Comparison of ENCODE assay signal across 8 cellular contexts in genomic region chr4:39365360-39365759, GRCh38. TPM values are rescaled to one million over a fixed set of nuclear protein-coding genes. Genes with fewer than 3 reads are reported as not detected.
A peak's percentile ranks its signal among the peaks of the same experiment; 100 is the strongest.
DNase-seq lines count a peak whose midpoint lies in the region; ATAC-seq and TF ChIP-seq lines count a peak whose summit lies in the region.

No MANE protein-coding gene starts in this region.

- peak overlapping the region; percentile 76 for H3K9ac ChIP-seq in neural cell (ENCODE audit: low read length)

- no peaks in the 10 kb centered on the region for H3K27me3 Mint-ChIP-seq in CD4-positive, alpha-beta T cell
- no peaks in the 10 kb centered on the region for H3K27me3 Mint-ChIP-seq in dendritic cell treated with granulocyte-macrophage colony-stimulating factor and Interleukin-4, amounts not matched to agents 40 ng/mL and 50 ng/mL, for 4 days

- no peaks in the 10 kb centered on the region for H3F3A ChIP-seq in neural cell (ENCODE audit: insufficient read depth, low read length, poor library complexity, severe bottlenecking)

- H4K20me1 ChIP-seq in neural cell (ENCODE audit: insufficient read depth): no peaks in the 10 kb centered on the region

- H3K9me3 ChIP-seq in CD4-positive, alpha-beta T cell (ENCODE audit: control insufficient read depth, low read length): no peaks in the 10 kb centered on the region
- H3K9me3 ChIP-seq in KOPT-K1 (ENCODE audit: insufficient read depth, low read length, poor library complexity, severe bottlenecking) (peaks cover 3% of the 10 kb centered on the region), neural cell (ENCODE audit: low read length) (no peaks in the 10 kb centered on the region)

- H3K4me1 Mint-ChIP-seq in CD4-positive, alpha-beta T cell (ENCODE audit: low read depth): peaks cover 37% of the 10 kb centered on the region
- peaks cover 21% of the 10 kb centered on the region for H3K4me1 Mint-ChIP-seq in dendritic cell treated with granulocyte-macrophage colony-stimulating factor and Interleukin-4, amounts not matched to agents 40 ng/mL and 50 ng/mL, for 4 days (ENCODE audit: low read depth)

- intact Hi-C loops in CD4-positive, alpha-beta T cell (cut with DNase I, micrococcal nuclease): loop anchor here (5.0 to 10.0 kb wide), 4 partner anchors 92 to 332 kb away; partner anchors contain the start of genes LIAS (in 2 of the 2), RPL9 (in 2 of the 2), UBE2K (in 1 of the 2) and UGDH (in 1 of the 2)
- intact Hi-C loops in dendritic cell treated with granulocyte-macrophage colony-stimulating factor and Interleukin-4, amounts not matched to agents 40 ng/mL and 50 ng/mL, for 4 days (cut with micrococcal nuclease): no loop called here

- H3K9me2 ChIP-seq in neural cell (ENCODE audit: insufficient read depth, low read length): no peaks in the 10 kb centered on the region

- no peak for TF ChIP-seq RAD21 in neural cell (conservative IDR thresholded peaks at IDR 0.05)

- H3K4me3 ChIP-seq in neural cell (ENCODE audit: low read length): peak overlapping the region; percentile 96

- H3K4me2 ChIP-seq in neural cell (ENCODE audit: low read length): peak overlapping the region; percentile 70

- CTCF ChIA-PET in CD4-positive, alpha-beta T cell (lab: Charles Lee): interaction anchor here (0.6 to 2.1 kb wide), 5 partner anchors 12 to 607 kb away, joined by 3 to 9 read pairs (median 3); no protein-coding TSS in a partner anchor

- H3K27ac Mint-ChIP-seq in CD4-positive, alpha-beta T cell: peak overlapping the region; percentile 91
- peak overlapping the region; percentile 96 for H3K27ac Mint-ChIP-seq in dendritic cell treated with granulocyte-macrophage colony-stimulating factor and Interleukin-4, amounts not matched to agents 40 ng/mL and 50 ng/mL, for 4 days

- H3K4me3 Mint-ChIP-seq in CD4-positive, alpha-beta T cell: peak overlapping the region; percentile 93
- H3K4me3 Mint-ChIP-seq in dendritic cell treated with granulocyte-macrophage colony-stimulating factor and Interleukin-4, amounts not matched to agents 40 ng/mL and 50 ng/mL, for 4 days: peak overlapping the region; percentile 95

- no peak for ATAC-seq in CD4-positive, alpha-beta T cell (ENCODE audit: poor library complexity)

- POLR2A ChIA-PET in CD4-positive, alpha-beta T cell (lab: Charles Lee): interaction anchor here (0.9 to 3.7 kb wide), 7 partner anchors 8 to 1539 kb away, joined by 3 to 54 read pairs (median 5); partner anchors contain the start of genes LIAS, PGM2 and RPL9

- H3K36me3 ChIP-seq in KOPT-K1 (ENCODE audit: insufficient read depth, low read length) (peaks cover 12% of the 10 kb centered on the region), neural cell (ENCODE audit: insufficient read depth, low read length) (no peaks in the 10 kb centered on the region)

- no peaks in the 10 kb centered on the region for H3K27me3 ChIP-seq in CD4-positive, alpha-beta T cell (ENCODE audit: control insufficient read depth, insufficient read depth, low read length)
- H3K27me3 ChIP-seq in neural cell (ENCODE audit: insufficient read depth, low read depth, low read length): no peaks in the 10 kb centered on the region

- H3K79me2 ChIP-seq in neural cell (replicated peaks; ENCODE audit: insufficient read depth, low read length): peaks cover 50% of the 10 kb centered on the region

- peaks cover 26% of the 10 kb centered on the region for H3K36me3 Mint-ChIP-seq in CD4-positive, alpha-beta T cell (ENCODE audit: low read depth)
- H3K36me3 Mint-ChIP-seq in dendritic cell treated with granulocyte-macrophage colony-stimulating factor and Interleukin-4, amounts not matched to agents 40 ng/mL and 50 ng/mL, for 4 days (ENCODE audit: low read depth): peaks cover 15% of the 10 kb centered on the region

- TF ChIP-seq CTCF in CD4-positive, alpha-beta T cell (IDR thresholded peaks at IDR 0.05): no peak
- no peak for TF ChIP-seq CTCF in neural cell (IDR thresholded peaks at IDR 0.05; ENCODE audit: poor library complexity, severe bottlenecking)

- DNase-seq in CD4-positive, alpha-beta T cell: no peak
- DNase-seq in retina (no peak), NCI-H1105 treated with DMSO at 0.1 percent for 48 hours (lab: John Stamatoyannopoulos, UW) (no peak), NCI-H510A (lab: John Stamatoyannopoulos, UW) (no peak)
- DNase-seq in stimulated activated CD8-positive, alpha-beta memory T cell treated with anti-CD3 and anti-CD28 coated beads, Interleukin-4, amount 100 ng/mL, for 48 hours: no peak

- no peaks in the 10 kb centered on the region for H3K9me3 Mint-ChIP-seq in CD4-positive, alpha-beta T cell
- H3K9me3 Mint-ChIP-seq in dendritic cell treated with granulocyte-macrophage colony-stimulating factor and Interleukin-4, amounts not matched to agents 40 ng/mL and 50 ng/mL, for 4 days: peaks cover 2% of the 10 kb centered on the region

- no peak for TF ChIP-seq EP300 in neural cell (conservative IDR thresholded peaks at IDR 0.05; ENCODE audit: poor library complexity, severe bottlenecking)

- H3K27ac ChIP-seq in CD4-positive, alpha-beta T cell (ENCODE audit: low read depth, low read length): peak overlapping the region; percentile 81
- H3K27ac ChIP-seq in KOPT-K1 (ENCODE audit: low read depth, low read length, poor library complexity, severe bottlenecking) (peak overlapping the region; percentile 89), neural cell (ENCODE audit: low read length) (no peak overlapping the region)

- H2AFZ ChIP-seq in neural cell (ENCODE audit: low read depth, low read length): peak overlapping the region; percentile 96

TF ChIP-seq in neural cell, 6 proteins besides CTCF, POLR2A, EP300 and RAD21:
- no peak for TF ChIP-seq TAF1 (IDR thresholded peaks at IDR 0.05; ENCODE audit: low read depth)
- no peak for TF ChIP-seq EZH2 (IDR thresholded peaks at IDR 0.05; ENCODE audit: borderline replicate concordance, insufficient read depth, low read length, poor library complexity, severe bottlenecking)
- TF ChIP-seq REST (IDR thresholded peaks at IDR 0.05; ENCODE audit: borderline replicate concordance): no peak
- no peak for TF ChIP-seq SMC3 (conservative IDR thresholded peaks at IDR 0.05; ENCODE audit: poor library complexity)
- TF ChIP-seq MXI1 (conservative IDR thresholded peaks at IDR 0.05; ENCODE audit: poor library complexity, severe bottlenecking): no peak
- TF ChIP-seq POLR2AphosphoS5 (IDR thresholded peaks at IDR 0.05): no peak

RNA-seq across cellular contexts. Expression of gene RFC1, which starts 0.8 kb away (rescaled TPM):
- 100 to 1,000 TPM in 1 of 2 experiments, 10 to 100 TPM in 1; 97.0 to 104 TPM for total RNA-seq in CD4-positive, alpha-beta T cell
- polyA plus RNA-seq in neural cell: 17.3 and 20.7 TPM in 2 replicates
- polyA minus RNA-seq in neural cell: 34.0 and 44.8 TPM in 2 replicates

RNA-seq across cellular contexts. Expression of gene KLB, which starts 41.4 kb away (rescaled TPM):
- not detected for total RNA-seq in CD4-positive, alpha-beta T cell
- polyA plus RNA-seq in neural cell: not detected in 2 replicates
- polyA minus RNA-seq in neural cell: not detected in 2 replicates
